In the genomic region with DNA sequence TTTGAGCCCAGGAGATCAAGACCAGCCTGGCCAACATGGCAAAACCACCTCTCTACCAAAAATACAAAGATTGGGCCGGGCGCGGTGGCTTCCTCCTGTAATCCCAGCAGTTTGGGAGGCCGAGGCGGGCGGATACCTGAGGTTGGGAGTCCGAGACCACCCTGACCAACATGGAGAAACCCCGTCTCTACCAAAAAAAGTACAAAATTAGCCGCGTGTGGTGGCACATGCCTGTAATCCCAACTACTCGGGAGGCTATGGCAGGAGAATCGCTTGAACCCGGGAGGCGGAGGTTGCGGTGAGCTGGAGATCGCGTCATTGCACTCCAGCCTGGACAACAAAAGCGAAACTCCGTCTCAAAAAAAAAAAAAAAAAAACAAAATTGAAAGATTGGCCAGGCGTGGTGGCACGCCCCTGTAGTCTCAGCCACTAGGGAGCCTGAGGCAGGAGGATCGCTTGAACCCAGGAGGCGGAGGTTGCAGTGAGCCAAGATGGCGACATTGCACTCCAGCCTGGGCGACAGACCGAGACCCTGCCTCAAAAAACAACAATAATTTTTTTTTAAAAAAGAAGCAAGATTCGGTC, we compare ENCODE assay signal across 1 cellular context.
TF ChIP-seq lines count a peak whose summit lies in the region.
"Not testable (repeated sequence)": the region's sequence is repeated elsewhere in the genome, so short reads cannot be mapped to it uniquely, and the experiment has no call there.

No MANE protein-coding gene starts in this region.

TF ChIP-seq in K562, 482 proteins besides CTCF, POLR2A, EP300 and RAD21 (continued from another document and continues in another):
- TF ChIP-seq, protein P1, sequence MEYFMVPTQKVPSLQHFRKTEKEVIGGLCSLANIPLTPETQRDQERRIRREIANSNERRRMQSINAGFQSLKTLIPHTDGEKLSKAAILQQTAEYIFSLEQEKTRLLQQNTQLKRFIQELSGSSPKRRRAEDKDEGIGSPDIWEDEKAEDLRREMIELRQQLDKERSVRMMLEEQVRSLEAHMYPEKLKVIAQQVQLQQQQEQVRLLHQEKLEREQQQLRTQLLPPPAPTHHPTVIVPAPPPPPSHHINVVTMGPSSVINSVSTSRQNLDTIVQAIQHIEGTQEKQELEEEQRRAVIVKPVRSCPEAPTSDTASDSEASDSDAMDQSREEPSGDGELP (CRISPR knock-in tag; IDR thresholded peaks at IDR 0.05; ENCODE audit: borderline replicate concordance): peak; percentile 54; the same call in 1 of the 2 replicates
- TF ChIP-seq ZBTB7A (IDR thresholded peaks at IDR 0.05; ENCODE audit: borderline replicate concordance, control insufficient read depth, low read depth, low read length) (peak; percentile 37; the same call in 1 of the 2 replicates), POLR2H (tag; IDR thresholded peaks at IDR 0.05; ENCODE audit: low read depth) (peak; percentile 75), YY1 (IDR thresholded peaks at IDR 0.05; ENCODE audit: borderline replicate concordance in 1 of 3, control insufficient read depth in 1 of 3, extremely low read depth in 1 of 3, insufficient read depth in 3 of 3, insufficient read length in 1 of 3, insufficient replicate concordance in 2 of 3, low read depth in 1 of 3, low read length in 2 of 3) (peak; percentile 37 to 93 (median 89)), ZNF384 (IDR thresholded peaks at IDR 0.05; ENCODE audit: low read depth, low read length) (peak; percentile 97), CXXC5 (CRISPR knock-in tag; IDR thresholded peaks at IDR 0.05) (peak; percentile 57), PHF8 (IDR thresholded peaks at IDR 0.05; ENCODE audit: borderline replicate concordance, low read length) (peak; percentile 26; the same call in 1 of the 2 replicates), FOSL1 (tag; conservative IDR thresholded peaks at IDR 0.05) (peak; percentile 29; the same call in 1 of the 2 replicates), RBFOX2 (IDR thresholded peaks at IDR 0.05; ENCODE audit: low read depth, low read length) (peak; percentile 77), POLR2AphosphoS5 (IDR thresholded peaks at IDR 0.05; ENCODE audit: control insufficient read depth, insufficient read depth, low read depth, low read length) (peak; percentile 51), BCOR (IDR thresholded peaks at IDR 0.05) (peak; percentile 9; the same call in 1 of the 2 replicates), SMAD4 (CRISPR knock-in tag; conservative IDR thresholded peaks at IDR 0.05) (0 out of 2 replicates have a peak, but pooled peaks have one; percentile 42), ATF1 (tag; IDR thresholded peaks at IDR 0.05) (peak; percentile 76), NR2C2 (tag; IDR thresholded peaks at IDR 0.05) (peak; percentile 53), FOXM1 (IDR thresholded peaks at IDR 0.05; ENCODE audit: low read depth) (peak; percentile 81), ARID1B (IDR thresholded peaks at IDR 0.05) (peak; percentile 25; the same call in 1 of the 2 replicates), ATF7 (IDR thresholded peaks at IDR 0.05) (peak; percentile 79), RBM25 (IDR thresholded peaks at IDR 0.05; ENCODE audit: low read depth, low read length, severe bottlenecking) (peak; percentile 32)
- TF ChIP-seq, protein P2, sequence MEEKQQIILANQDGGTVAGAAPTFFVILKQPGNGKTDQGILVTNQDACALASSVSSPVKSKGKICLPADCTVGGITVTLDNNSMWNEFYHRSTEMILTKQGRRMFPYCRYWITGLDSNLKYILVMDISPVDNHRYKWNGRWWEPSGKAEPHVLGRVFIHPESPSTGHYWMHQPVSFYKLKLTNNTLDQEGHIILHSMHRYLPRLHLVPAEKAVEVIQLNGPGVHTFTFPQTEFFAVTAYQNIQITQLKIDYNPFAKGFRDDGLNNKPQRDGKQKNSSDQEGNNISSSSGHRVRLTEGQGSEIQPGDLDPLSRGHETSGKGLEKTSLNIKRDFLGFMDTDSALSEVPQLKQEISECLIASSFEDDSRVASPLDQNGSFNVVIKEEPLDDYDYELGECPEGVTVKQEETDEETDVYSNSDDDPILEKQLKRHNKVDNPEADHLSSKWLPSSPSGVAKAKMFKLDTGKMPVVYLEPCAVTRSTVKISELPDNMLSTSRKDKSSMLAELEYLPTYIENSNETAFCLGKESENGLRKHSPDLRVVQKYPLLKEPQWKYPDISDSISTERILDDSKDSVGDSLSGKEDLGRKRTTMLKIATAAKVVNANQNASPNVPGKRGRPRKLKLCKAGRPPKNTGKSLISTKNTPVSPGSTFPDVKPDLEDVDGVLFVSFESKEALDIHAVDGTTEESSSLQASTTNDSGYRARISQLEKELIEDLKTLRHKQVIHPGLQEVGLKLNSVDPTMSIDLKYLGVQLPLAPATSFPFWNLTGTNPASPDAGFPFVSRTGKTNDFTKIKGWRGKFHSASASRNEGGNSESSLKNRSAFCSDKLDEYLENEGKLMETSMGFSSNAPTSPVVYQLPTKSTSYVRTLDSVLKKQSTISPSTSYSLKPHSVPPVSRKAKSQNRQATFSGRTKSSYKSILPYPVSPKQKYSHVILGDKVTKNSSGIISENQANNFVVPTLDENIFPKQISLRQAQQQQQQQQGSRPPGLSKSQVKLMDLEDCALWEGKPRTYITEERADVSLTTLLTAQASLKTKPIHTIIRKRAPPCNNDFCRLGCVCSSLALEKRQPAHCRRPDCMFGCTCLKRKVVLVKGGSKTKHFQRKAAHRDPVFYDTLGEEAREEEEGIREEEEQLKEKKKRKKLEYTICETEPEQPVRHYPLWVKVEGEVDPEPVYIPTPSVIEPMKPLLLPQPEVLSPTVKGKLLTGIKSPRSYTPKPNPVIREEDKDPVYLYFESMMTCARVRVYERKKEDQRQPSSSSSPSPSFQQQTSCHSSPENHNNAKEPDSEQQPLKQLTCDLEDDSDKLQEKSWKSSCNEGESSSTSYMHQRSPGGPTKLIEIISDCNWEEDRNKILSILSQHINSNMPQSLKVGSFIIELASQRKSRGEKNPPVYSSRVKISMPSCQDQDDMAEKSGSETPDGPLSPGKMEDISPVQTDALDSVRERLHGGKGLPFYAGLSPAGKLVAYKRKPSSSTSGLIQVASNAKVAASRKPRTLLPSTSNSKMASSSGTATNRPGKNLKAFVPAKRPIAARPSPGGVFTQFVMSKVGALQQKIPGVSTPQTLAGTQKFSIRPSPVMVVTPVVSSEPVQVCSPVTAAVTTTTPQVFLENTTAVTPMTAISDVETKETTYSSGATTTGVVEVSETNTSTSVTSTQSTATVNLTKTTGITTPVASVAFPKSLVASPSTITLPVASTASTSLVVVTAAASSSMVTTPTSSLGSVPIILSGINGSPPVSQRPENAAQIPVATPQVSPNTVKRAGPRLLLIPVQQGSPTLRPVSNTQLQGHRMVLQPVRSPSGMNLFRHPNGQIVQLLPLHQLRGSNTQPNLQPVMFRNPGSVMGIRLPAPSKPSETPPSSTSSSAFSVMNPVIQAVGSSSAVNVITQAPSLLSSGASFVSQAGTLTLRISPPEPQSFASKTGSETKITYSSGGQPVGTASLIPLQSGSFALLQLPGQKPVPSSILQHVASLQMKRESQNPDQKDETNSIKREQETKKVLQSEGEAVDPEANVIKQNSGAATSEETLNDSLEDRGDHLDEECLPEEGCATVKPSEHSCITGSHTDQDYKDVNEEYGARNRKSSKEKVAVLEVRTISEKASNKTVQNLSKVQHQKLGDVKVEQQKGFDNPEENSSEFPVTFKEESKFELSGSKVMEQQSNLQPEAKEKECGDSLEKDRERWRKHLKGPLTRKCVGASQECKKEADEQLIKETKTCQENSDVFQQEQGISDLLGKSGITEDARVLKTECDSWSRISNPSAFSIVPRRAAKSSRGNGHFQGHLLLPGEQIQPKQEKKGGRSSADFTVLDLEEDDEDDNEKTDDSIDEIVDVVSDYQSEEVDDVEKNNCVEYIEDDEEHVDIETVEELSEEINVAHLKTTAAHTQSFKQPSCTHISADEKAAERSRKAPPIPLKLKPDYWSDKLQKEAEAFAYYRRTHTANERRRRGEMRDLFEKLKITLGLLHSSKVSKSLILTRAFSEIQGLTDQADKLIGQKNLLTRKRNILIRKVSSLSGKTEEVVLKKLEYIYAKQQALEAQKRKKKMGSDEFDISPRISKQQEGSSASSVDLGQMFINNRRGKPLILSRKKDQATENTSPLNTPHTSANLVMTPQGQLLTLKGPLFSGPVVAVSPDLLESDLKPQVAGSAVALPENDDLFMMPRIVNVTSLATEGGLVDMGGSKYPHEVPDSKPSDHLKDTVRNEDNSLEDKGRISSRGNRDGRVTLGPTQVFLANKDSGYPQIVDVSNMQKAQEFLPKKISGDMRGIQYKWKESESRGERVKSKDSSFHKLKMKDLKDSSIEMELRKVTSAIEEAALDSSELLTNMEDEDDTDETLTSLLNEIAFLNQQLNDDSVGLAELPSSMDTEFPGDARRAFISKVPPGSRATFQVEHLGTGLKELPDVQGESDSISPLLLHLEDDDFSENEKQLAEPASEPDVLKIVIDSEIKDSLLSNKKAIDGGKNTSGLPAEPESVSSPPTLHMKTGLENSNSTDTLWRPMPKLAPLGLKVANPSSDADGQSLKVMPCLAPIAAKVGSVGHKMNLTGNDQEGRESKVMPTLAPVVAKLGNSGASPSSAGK (IDR thresholded peaks at IDR 0.05): peak; percentile 33; the same call in 1 of the 2 replicates
- TF ChIP-seq, protein P3, sequence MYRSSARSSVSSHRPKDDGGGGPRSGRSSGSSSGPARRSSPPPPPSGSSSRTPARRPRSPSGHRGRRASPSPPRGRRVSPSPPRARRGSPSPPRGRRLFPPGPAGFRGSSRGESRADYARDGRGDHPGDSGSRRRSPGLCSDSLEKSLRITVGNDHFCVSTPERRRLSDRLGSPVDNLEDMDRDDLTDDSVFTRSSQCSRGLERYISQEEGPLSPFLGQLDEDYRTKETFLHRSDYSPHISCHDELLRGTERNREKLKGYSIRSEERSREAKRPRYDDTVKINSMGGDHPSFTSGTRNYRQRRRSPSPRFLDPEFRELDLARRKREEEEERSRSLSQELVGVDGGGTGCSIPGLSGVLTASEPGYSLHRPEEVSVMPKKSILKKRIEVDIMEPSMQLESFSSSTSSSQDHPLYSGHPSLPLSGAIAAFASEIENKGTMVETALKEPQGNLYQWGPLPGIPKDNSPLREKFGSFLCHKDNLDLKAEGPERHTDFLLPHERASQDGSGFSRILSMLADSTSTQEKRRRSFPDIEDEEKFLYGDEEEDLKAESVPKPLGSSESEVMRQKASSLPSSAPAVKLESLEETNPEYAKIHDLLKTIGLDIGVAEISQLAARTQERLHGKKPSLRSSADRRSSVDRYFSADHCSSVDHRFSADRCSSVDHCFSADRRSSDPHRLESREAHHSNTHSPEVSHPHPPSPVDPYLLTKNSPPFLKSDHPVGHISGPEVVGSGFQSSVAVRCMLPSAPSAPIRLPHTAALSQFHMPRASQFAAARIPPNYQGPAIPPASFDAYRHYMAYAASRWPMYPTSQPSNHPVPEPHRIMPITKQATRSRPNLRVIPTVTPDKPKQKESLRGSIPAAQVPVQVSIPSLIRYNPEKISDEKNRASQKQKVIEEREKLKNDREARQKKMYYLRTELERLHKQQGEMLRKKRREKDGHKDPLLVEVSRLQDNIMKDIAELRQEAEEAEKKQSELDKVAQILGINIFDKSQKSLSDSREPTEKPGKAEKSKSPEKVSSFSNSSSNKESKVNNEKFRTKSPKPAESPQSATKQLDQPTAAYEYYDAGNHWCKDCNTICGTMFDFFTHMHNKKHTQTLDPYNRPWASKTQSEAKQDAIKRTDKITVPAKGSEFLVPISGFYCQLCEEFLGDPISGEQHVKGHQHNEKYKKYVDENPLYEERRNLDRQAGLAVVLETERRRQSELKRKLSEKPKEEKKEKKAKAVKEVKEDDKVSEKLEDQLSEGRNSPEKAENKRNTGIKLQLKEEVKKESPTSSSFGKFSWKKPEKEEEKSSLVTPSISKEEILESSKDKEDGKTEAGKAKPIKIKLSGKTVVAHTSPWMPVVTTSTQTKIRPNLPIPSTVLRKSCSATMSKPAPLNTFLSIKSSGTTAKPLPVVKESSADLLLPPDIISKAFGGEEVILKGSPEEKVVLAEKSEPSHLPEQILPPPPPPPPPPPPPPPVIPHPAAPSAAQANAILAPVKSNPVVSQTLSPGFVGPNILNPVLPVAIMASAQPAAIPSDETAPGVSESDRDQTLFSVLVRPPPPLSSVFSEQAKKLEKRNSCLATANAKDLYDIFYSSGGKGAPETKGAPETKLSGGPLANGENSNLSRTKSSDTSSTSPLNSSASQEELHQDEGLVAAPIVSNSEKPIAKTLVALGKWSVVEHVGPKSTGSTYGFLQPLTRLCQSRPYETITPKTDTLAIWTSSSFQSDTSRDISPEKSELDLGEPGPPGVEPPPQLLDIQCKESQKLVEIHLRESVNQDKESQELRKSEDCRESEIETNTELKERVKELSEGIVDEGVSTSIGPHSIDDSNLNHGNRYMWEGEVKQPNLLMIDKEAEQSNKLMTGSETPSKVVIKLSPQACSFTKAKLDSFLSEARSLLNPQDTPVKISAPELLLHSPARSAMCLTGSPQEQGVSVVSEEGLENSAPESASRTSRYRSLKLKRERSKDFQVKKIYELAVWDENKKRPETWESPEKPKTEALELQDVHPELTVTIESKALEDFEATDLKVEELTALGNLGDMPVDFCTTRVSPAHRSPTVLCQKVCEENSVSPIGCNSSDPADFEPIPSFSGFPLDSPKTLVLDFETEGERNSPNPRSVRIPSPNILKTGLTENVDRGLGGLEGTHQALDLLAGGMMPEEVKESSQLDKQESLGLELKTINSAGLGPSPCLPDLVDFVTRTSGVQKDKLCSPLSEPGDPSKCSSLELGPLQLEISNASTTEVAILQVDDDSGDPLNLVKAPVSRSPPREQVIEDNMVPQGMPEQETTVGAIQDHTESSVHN (IDR thresholded peaks at IDR 0.05; ENCODE audit: borderline replicate concordance in 1 of 2, low read depth in 1 of 2): peak in 1 of 2 experiments; percentile 58; a peak in 1 of 4 replicates
- TF ChIP-seq, protein P4, sequence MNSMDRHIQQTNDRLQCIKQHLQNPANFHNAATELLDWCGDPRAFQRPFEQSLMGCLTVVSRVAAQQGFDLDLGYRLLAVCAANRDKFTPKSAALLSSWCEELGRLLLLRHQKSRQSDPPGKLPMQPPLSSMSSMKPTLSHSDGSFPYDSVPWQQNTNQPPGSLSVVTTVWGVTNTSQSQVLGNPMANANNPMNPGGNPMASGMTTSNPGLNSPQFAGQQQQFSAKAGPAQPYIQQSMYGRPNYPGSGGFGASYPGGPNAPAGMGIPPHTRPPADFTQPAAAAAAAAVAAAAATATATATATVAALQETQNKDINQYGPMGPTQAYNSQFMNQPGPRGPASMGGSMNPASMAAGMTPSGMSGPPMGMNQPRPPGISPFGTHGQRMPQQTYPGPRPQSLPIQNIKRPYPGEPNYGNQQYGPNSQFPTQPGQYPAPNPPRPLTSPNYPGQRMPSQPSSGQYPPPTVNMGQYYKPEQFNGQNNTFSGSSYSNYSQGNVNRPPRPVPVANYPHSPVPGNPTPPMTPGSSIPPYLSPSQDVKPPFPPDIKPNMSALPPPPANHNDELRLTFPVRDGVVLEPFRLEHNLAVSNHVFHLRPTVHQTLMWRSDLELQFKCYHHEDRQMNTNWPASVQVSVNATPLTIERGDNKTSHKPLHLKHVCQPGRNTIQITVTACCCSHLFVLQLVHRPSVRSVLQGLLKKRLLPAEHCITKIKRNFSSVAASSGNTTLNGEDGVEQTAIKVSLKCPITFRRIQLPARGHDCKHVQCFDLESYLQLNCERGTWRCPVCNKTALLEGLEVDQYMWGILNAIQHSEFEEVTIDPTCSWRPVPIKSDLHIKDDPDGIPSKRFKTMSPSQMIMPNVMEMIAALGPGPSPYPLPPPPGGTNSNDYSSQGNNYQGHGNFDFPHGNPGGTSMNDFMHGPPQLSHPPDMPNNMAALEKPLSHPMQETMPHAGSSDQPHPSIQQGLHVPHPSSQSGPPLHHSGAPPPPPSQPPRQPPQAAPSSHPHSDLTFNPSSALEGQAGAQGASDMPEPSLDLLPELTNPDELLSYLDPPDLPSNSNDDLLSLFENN (IDR thresholded peaks at IDR 0.05; ENCODE audit: low read depth in 2 of 2, low read length in 2 of 2): peak in 1 of 2 experiments; percentile 44; a peak in 1 of 4 replicates
- not testable (repeated sequence) for TF ChIP-seq ATF1 (CRISPR knock-in tag; IDR thresholded peaks at IDR 0.05); NR2C2 (CRISPR knock-in tag; IDR thresholded peaks at IDR 0.05); FOXM1 (CRISPR knock-in tag; IDR thresholded peaks at IDR 0.05; ENCODE audit: low read depth)
